ENCODE assay signal across 1 cellular context in genomic region chr16:89510526-89510925, GRCh38.
TF ChIP-seq lines count a peak whose summit lies in the region.

No MANE protein-coding gene starts in this region.

TF ChIP-seq in HepG2, 621 proteins besides CTCF, POLR2A, EP300 and RAD21:
- no peak for TF ChIP-seq ZSCAN12 (CRISPR knock-in tag; IDR thresholded peaks at IDR 0.05)
- TF ChIP-seq ZNF747 (CRISPR knock-in tag; IDR thresholded peaks at IDR 0.05; ENCODE audit: borderline replicate concordance) = no peak
- TF ChIP-seq, protein P1, sequence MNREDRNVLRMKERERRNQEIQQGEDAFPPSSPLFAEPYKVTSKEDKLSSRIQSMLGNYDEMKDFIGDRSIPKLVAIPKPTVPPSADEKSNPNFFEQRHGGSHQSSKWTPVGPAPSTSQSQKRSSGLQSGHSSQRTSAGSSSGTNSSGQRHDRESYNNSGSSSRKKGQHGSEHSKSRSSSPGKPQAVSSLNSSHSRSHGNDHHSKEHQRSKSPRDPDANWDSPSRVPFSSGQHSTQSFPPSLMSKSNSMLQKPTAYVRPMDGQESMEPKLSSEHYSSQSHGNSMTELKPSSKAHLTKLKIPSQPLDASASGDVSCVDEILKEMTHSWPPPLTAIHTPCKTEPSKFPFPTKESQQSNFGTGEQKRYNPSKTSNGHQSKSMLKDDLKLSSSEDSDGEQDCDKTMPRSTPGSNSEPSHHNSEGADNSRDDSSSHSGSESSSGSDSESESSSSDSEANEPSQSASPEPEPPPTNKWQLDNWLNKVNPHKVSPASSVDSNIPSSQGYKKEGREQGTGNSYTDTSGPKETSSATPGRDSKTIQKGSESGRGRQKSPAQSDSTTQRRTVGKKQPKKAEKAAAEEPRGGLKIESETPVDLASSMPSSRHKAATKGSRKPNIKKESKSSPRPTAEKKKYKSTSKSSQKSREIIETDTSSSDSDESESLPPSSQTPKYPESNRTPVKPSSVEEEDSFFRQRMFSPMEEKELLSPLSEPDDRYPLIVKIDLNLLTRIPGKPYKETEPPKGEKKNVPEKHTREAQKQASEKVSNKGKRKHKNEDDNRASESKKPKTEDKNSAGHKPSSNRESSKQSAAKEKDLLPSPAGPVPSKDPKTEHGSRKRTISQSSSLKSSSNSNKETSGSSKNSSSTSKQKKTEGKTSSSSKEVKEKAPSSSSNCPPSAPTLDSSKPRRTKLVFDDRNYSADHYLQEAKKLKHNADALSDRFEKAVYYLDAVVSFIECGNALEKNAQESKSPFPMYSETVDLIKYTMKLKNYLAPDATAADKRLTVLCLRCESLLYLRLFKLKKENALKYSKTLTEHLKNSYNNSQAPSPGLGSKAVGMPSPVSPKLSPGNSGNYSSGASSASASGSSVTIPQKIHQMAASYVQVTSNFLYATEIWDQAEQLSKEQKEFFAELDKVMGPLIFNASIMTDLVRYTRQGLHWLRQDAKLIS (CRISPR knock-in tag; IDR thresholded peaks at IDR 0.05) = no peak
- TF ChIP-seq ZNF501 (CRISPR knock-in tag; IDR thresholded peaks at IDR 0.05) = no peak
- no peak for TF ChIP-seq SSRP1 (CRISPR knock-in tag; IDR thresholded peaks at IDR 0.05)
- no peak for TF ChIP-seq RARA (CRISPR knock-in tag; IDR thresholded peaks at IDR 0.05)
- no peak for TF ChIP-seq BRF2 (CRISPR knock-in tag; IDR thresholded peaks at IDR 0.05)
- TF ChIP-seq KDM1A (CRISPR knock-in tag; IDR thresholded peaks at IDR 0.05) = no peak
- TF ChIP-seq, protein P2, sequence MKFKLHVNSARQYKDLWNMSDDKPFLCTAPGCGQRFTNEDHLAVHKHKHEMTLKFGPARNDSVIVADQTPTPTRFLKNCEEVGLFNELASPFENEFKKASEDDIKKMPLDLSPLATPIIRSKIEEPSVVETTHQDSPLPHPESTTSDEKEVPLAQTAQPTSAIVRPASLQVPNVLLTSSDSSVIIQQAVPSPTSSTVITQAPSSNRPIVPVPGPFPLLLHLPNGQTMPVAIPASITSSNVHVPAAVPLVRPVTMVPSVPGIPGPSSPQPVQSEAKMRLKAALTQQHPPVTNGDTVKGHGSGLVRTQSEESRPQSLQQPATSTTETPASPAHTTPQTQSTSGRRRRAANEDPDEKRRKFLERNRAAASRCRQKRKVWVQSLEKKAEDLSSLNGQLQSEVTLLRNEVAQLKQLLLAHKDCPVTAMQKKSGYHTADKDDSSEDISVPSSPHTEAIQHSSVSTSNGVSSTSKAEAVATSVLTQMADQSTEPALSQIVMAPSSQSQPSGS (CRISPR knock-in tag; IDR thresholded peaks at IDR 0.05) = no peak
- TF ChIP-seq KDM6A (CRISPR knock-in tag; IDR thresholded peaks at IDR 0.05; ENCODE audit: low read depth) = no peak
- no peak for TF ChIP-seq ATAD3A (CRISPR knock-in tag; IDR thresholded peaks at IDR 0.05)
